Comparison of ENCODE assay signal across 1 cellular context in the genomic region with DNA sequence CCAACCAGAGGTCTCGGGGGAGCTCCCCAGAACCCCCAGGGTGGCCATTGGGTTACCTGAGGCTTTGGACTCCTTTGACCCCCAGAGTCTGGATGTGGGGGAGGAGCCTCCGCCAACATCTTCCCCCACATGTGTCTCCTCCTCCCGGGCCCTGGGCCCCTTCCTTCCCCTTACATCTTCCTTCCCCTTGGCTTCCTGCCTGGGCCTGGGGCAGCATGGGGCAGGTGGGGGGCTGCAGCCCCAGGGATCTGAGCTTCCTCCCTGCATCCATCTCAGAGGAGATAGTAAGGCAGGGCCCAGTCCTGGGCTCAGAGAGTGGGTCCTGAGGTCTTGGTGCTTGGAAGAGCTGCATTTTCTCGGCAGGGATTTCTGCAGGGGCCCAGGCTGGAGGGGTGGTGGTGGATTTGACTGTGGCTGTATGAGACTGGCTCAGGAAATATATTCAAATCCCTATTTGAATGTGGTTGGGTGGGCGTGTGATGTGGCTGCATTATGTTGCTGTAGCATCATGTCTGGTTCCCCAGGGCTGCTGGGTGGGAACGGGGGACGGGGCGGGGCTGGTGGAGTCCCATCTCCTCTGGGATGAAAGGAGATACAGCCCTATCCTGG.
TF ChIP-seq lines count a peak whose summit lies in the region.

No MANE protein-coding gene starts in this region.

TF ChIP-seq in H1, 55 proteins besides CTCF, POLR2A, EP300 and RAD21:
- TF ChIP-seq, protein P1, sequence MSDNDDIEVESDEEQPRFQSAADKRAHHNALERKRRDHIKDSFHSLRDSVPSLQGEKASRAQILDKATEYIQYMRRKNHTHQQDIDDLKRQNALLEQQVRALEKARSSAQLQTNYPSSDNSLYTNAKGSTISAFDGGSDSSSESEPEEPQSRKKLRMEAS (IDR thresholded peaks at IDR 0.05) = no peak
- TF ChIP-seq SIN3A (conservative IDR thresholded peaks at IDR 0.05 in 1 of 2, IDR thresholded peaks at IDR 0.05 in 1 of 2; ENCODE audit: low read depth in 1 of 2, low read length in 2 of 2) (no peak), POU5F1 (IDR thresholded peaks at IDR 0.05; ENCODE audit: low read depth, low read length) (no peak), GTF2F1 (IDR thresholded peaks at IDR 0.05; ENCODE audit: borderline replicate concordance, low read depth, low read length) (no peak), ZNF274 (IDR thresholded peaks at IDR 0.05; ENCODE audit: borderline replicate concordance, extremely low read depth, low read length) (no peak), JUND (IDR thresholded peaks at IDR 0.05; ENCODE audit: low read length) (no peak), TBP (IDR thresholded peaks at IDR 0.05; ENCODE audit: low read depth, low read length) (no peak), JUN (IDR thresholded peaks at IDR 0.05; ENCODE audit: low read depth, low read length) (no peak), TEAD4 (IDR thresholded peaks at IDR 0.05; ENCODE audit: low read depth, low read length) (no peak), RXRA (IDR thresholded peaks at IDR 0.05; ENCODE audit: insufficient read depth, low read depth, low read length) (no peak), POLR2AphosphoS5 (IDR thresholded peaks at IDR 0.05; ENCODE audit: low read depth, low read length) (no peak), NANOG (IDR thresholded peaks at IDR 0.05; ENCODE audit: insufficient read depth, low read depth, low read length, poor library complexity, severe bottlenecking) (no peak), TCF12 (IDR thresholded peaks at IDR 0.05; ENCODE audit: low read depth, low read length) (no peak), CHD1 (IDR thresholded peaks at IDR 0.05; ENCODE audit: low read depth, low read length) (no peak)
- TF ChIP-seq, protein P2, sequence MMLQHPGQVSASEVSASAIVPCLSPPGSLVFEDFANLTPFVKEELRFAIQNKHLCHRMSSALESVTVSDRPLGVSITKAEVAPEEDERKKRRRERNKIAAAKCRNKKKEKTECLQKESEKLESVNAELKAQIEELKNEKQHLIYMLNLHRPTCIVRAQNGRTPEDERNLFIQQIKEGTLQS (IDR thresholded peaks at IDR 0.05; ENCODE audit: insufficient read depth, low read depth, low read length) = no peak
- TF ChIP-seq, protein P3, sequence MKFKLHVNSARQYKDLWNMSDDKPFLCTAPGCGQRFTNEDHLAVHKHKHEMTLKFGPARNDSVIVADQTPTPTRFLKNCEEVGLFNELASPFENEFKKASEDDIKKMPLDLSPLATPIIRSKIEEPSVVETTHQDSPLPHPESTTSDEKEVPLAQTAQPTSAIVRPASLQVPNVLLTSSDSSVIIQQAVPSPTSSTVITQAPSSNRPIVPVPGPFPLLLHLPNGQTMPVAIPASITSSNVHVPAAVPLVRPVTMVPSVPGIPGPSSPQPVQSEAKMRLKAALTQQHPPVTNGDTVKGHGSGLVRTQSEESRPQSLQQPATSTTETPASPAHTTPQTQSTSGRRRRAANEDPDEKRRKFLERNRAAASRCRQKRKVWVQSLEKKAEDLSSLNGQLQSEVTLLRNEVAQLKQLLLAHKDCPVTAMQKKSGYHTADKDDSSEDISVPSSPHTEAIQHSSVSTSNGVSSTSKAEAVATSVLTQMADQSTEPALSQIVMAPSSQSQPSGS (IDR thresholded peaks at IDR 0.05; ENCODE audit: low read length) = no peak
